In genomic region chr5:97547999-97548797, GRCh38 we compare ENCODE assay signal across 9 cellular contexts.
DNase-seq lines count a peak whose midpoint lies in the region; ATAC-seq and TF ChIP-seq lines count a peak whose summit lies in the region.
"Had no signal": no experiment of that assay in that cellular context is flagged by ENCODE, and none has a peak within 500 bp of the region (broad histone marks: within the 10 kb centered on the region; RNA-seq: fewer than 3 reads in every experiment).

No MANE protein-coding gene starts in this region.

- DNase-seq in GM12865 (ENCODE audit: low read depth) (peak; percentile 54), epithelial cell of esophagus (ENCODE audit: low read depth) (peak; percentile 65), HT-29 (ENCODE audit: low spot score) (no peak), G401 (ENCODE audit: low spot score) (no peak), NCI-H1930 (lab: John Stamatoyannopoulos, UW) (no peak)
- DNase-seq in central memory CD4-positive, alpha-beta T cell: no peak
- DNase-seq: NCI-H82 had no signal

- TF ChIP-seq CTCF in GM12865 (IDR thresholded peaks at IDR 0.05; ENCODE audit: insufficient read depth, low read depth, low read length, missing control alignments) (no peak), epithelial cell of esophagus (IDR thresholded peaks at IDR 0.05; ENCODE audit: insufficient read depth, low read depth, low read length, missing control alignments) (no peak)

- H3K4me3 ChIP-seq in GM12865 (ENCODE audit: low read depth, low read length) (no peak overlapping the region), epithelial cell of esophagus (ENCODE audit: low read length) (no peak overlapping the region)

- in situ Hi-C loops in G401 (cut with HindIII; ENCODE audit: low sequenced_read_pairs): no loop called here

- ATAC-seq in GM21360 (IDR thresholded peaks at IDR 0.05; ENCODE audit: unreplicated experiment): peak; percentile 75
- ATAC-seq in HG03354 (IDR thresholded peaks at IDR 0.05; ENCODE audit: poor library complexity, severe bottlenecking, unreplicated experiment): peak; percentile 85

Comparison
In these comparisons a context has a peak if more than half of its experiments do, and no peak if none do; other contexts are left out.
1. DNase-seq: peak in GM12865 (single experiment) and epithelial cell of esophagus (single experiment); none in HT-29 (single experiment), G401 (single experiment), central memory CD4-positive, alpha-beta T cell (single experiment) and NCI-H1930 (0 of 2).